ENCODE assay signal across 8 cellular contexts in genomic region chr17:48024149-48025039, GRCh38. TPM values are rescaled to one million over a fixed set of nuclear protein-coding genes. Genes with fewer than 3 reads are reported as not detected.
A peak's percentile ranks its signal among the peaks of the same experiment; 100 is the strongest.
DNase-seq lines count a peak whose midpoint lies in the region; ATAC-seq and TF ChIP-seq lines count a peak whose summit lies in the region.

No MANE protein-coding gene starts in this region.

- peak overlapping the region; percentile 62 for H3K4me3 ChIP-seq in Karpas-422 (ENCODE audit: low read length)
- H3K4me3 ChIP-seq in mesodermal cell (ENCODE audit: extremely low read depth, insufficient read depth, low read length, poor library complexity, severe bottlenecking) = peak overlapping the region; percentile 42
- H3K4me3 ChIP-seq in thymus (ENCODE audit: low read length) = peak overlapping the region; percentile 38

- no peaks in the 10 kb centered on the region for H3K36me3 ChIP-seq in Karpas-422 (ENCODE audit: insufficient read depth, low read length)
- no peaks in the 10 kb centered on the region for H3K36me3 ChIP-seq in mesodermal cell (ENCODE audit: control insufficient read depth, insufficient read depth, low read length)
- no peaks in the 10 kb centered on the region for H3K36me3 ChIP-seq in thymus (ENCODE audit: control insufficient read depth, insufficient read depth)

- H3K9me2 ChIP-seq in Karpas-422 (replicated peaks; ENCODE audit: insufficient read depth, low read length) = no peaks in the 10 kb centered on the region

- H2AFZ ChIP-seq in Karpas-422 (ENCODE audit: low read length) = peak overlapping the region; percentile 57; the same call in 1 of the 2 replicates

- TF ChIP-seq CTCF in activated B cell treated with CpG ODN at 0.5 μM for 24 hours (IDR thresholded peaks at IDR 0.05) = no peak

- peaks cover 2% of the 10 kb centered on the region for H3K36me3 Mint-ChIP-seq in activated B cell treated with CpG ODN at 0.5 μM for 24 hours (ENCODE audit: low read depth)

- ATAC-seq in activated B cell treated with CpG ODN at 0.5 μM for 24 hours (ENCODE audit: low read depth) = peak; percentile 10

- H3K4me1 ChIP-seq in Karpas-422 (ENCODE audit: low read length) = peaks cover 33% of the 10 kb centered on the region
- peaks cover 10% of the 10 kb centered on the region for H3K4me1 ChIP-seq in mesodermal cell (ENCODE audit: control insufficient read depth, insufficient read depth, low read length, poor library complexity, severe bottlenecking)
- peaks cover 8% of the 10 kb centered on the region for H3K4me1 ChIP-seq in thymus (ENCODE audit: control insufficient read depth, insufficient read depth, low read length)

- H3K9me3 Mint-ChIP-seq in activated B cell treated with CpG ODN at 0.5 μM for 24 hours = no peaks in the 10 kb centered on the region

- H3K27ac ChIP-seq in Karpas-422 (ENCODE audit: low read length) = no peak overlapping the region
- peak overlapping the region; percentile 47 for H3K27ac ChIP-seq in mesodermal cell (ENCODE audit: low read depth, low read length, severe bottlenecking)
- H3K27ac ChIP-seq in thymus (ENCODE audit: low read depth) = no peak overlapping the region

- H3K9ac ChIP-seq in Karpas-422 (ENCODE audit: low read length) = peak overlapping the region; percentile 72

- CTCF ChIA-PET in activated B cell treated with CpG ODN at 0.5 μM for 24 hours (lab: Charles Lee) = interaction anchor here (0.6 to 3.5 kb wide), 21 partner anchors 13 to 594 kb away, joined by 3 to 148 read pairs (median 4); partner anchors contain the start of genes CDK5RAP3, NFE2L1 and SNX11

- no peaks in the 10 kb centered on the region for H3K9me3 ChIP-seq in Karpas-422 (ENCODE audit: low read length)
- H3K9me3 ChIP-seq in mesodermal cell (ENCODE audit: control insufficient read depth, low read length) = no peaks in the 10 kb centered on the region
- no peaks in the 10 kb centered on the region for H3K9me3 ChIP-seq in thymus (ENCODE audit: control insufficient read depth)

- DNase-seq in DMS 273 (lab: John Stamatoyannopoulos, UW; ENCODE audit: unreplicated experiment) (peak; percentile 84), DMS 273 treated with DMSO at 0.1 percent for 48 hours (lab: John Stamatoyannopoulos, UW) (no peak), Karpas-422 (peak; percentile 78), activated B cell treated with CpG ODN at 0.5 μM for 24 hours (peak; percentile 46), NCI-H187 treated with DMSO at 0.1 percent for 48 hours (lab: John Stamatoyannopoulos, UW) (no peak)
- DNase-seq in effector CD8-positive, alpha-beta T cell (lab: John Stamatoyannopoulos, UW) = peak; percentile 20

- peaks cover 35% of the 10 kb centered on the region for H3K4me1 Mint-ChIP-seq in activated B cell treated with CpG ODN at 0.5 μM for 24 hours

- H3K27me3 Mint-ChIP-seq in activated B cell treated with CpG ODN at 0.5 μM for 24 hours = peaks cover 13% of the 10 kb centered on the region

- peak overlapping the region; percentile 74 for H3K4me2 ChIP-seq in Karpas-422 (ENCODE audit: low read depth, low read length, poor library complexity, severe bottlenecking)

- no peaks in the 10 kb centered on the region for H3K79me2 ChIP-seq in Karpas-422 (ENCODE audit: low read length)

- peak overlapping the region; percentile 91 for H3K27ac Mint-ChIP-seq in activated B cell treated with CpG ODN at 0.5 μM for 24 hours

- intact Hi-C loops in activated B cell treated with CpG ODN at 0.5 μM for 24 hours (cut with micrococcal nuclease) = loop anchor here (1.0 to 10.0 kb wide), 18 partner anchors 24 to 854 kb away; partner anchors contain the start of genes CDK5RAP3, NFE2L1 and SCRN2

- POLR2A ChIA-PET in activated B cell treated with CpG ODN at 0.5 μM for 24 hours (lab: Charles Lee) = interaction anchor here (0.6 to 3.4 kb wide), 7 partner anchors 14 to 1905 kb away, joined by 3 to 37 read pairs (median 4); partner anchors contain the start of gene NFE2L1

- H3K4me3 Mint-ChIP-seq in activated B cell treated with CpG ODN at 0.5 μM for 24 hours = peak overlapping the region; percentile 89

- no peaks in the 10 kb centered on the region for H4K20me1 ChIP-seq in Karpas-422 (ENCODE audit: insufficient read depth, low read depth, low read length)

- H3K27me3 ChIP-seq in Karpas-422 (ENCODE audit: low read length) (no peaks in the 10 kb centered on the region), thymus (ENCODE audit: control insufficient read depth, insufficient read depth) (peaks cover 20% of the 10 kb centered on the region)

- 2 to 3% methylated on average over 32 to 41 of the region's 54 CpGs for WGBS in mesodermal cell (ENCODE audit: insufficient coverage in 2 of 2), 2 experiments
- 1% methylated on average over 54 of the region's 54 CpGs for WGBS in thymus

RNA-seq across cellular contexts. Expression of gene COPZ2, which starts 13.2 kb away (rescaled TPM):
- not detected in 2 replicates for total RNA-seq in Karpas-422 (2014; rRNA removed; shearing (Covaris generic); ENCODE audit: low replicate concordance)
- total RNA-seq in activated B cell treated with CpG ODN at 0.5 μM for 24 hours = 3.3 and 4.1 TPM in 2 replicates
- polyA plus RNA-seq in mesodermal cell (2013, experiment 1 of 2) = 5.7 TPM
- polyA plus RNA-seq in mesodermal cell (2013, experiment 2 of 2) = 8.0 TPM
- 16.3 TPM for polyA plus RNA-seq in thymus

RNA-seq across cellular contexts. Expression of gene NFE2L1, which starts 23.8 kb away (rescaled TPM):
- 48.7 and 52.7 TPM in 2 replicates for total RNA-seq in Karpas-422 (2014; rRNA removed; shearing (Covaris generic); ENCODE audit: low replicate concordance)
- total RNA-seq in activated B cell treated with CpG ODN at 0.5 μM for 24 hours = 127 and 141 TPM in 2 replicates
- 143 TPM for polyA plus RNA-seq in mesodermal cell (2013, experiment 1 of 2)
- 107 TPM for polyA plus RNA-seq in mesodermal cell (2013, experiment 2 of 2)
- 88.1 TPM for polyA plus RNA-seq in thymus

RNA-seq across cellular contexts. Expression of gene CDK5RAP3, which starts 53.5 kb away (rescaled TPM):
- total RNA-seq in Karpas-422 (2014; rRNA removed; shearing (Covaris generic); ENCODE audit: low replicate concordance) = 213 and 402 TPM in 2 replicates
- total RNA-seq in activated B cell treated with CpG ODN at 0.5 μM for 24 hours = 275 and 286 TPM in 2 replicates
- 139 TPM for polyA plus RNA-seq in mesodermal cell (2013, experiment 1 of 2)
- polyA plus RNA-seq in mesodermal cell (2013, experiment 2 of 2) = 116 TPM
- polyA plus RNA-seq in thymus = 684 TPM

Comparison
In these comparisons a context has a peak if more than half of its experiments do, and no peak if none do; other contexts are left out.
1. DNase-seq: peak in DMS 273 (single experiment), Karpas-422 (single experiment), activated B cell treated with CpG ODN at 0.5 μM for 24 hours (single experiment) and effector CD8-positive, alpha-beta T cell (single experiment); none in DMS 273 treated with DMSO at 0.1 percent for 48 hours (single experiment) and NCI-H187 treated with DMSO at 0.1 percent for 48 hours (single experiment).
2. Peak in every context shown above with its lines, with median percentiles within 50 percentile points of each other: H3K4me3 ChIP-seq.